Comparison of ENCODE assay signal across 11 cellular contexts in genomic region chr19:42421591-42422031, GRCh38. TPM values are rescaled to one million over a fixed set of nuclear protein-coding genes. Genes with fewer than 3 reads are reported as not detected.
A peak's percentile ranks its signal among the peaks of the same experiment; 100 is the strongest.
DNase-seq lines count a peak whose midpoint lies in the region; ATAC-seq and TF ChIP-seq lines count a peak whose summit lies in the region.
"Had no signal": no experiment of that assay in that cellular context is flagged by ENCODE, and none has a peak within 500 bp of the region (broad histone marks: within the 10 kb centered on the region; RNA-seq: fewer than 3 reads in every experiment).

No MANE protein-coding gene starts in this region.

- no peaks in the 10 kb centered on the region for H3K9me2 ChIP-seq in PC-9 (ENCODE audit: insufficient read depth)

- H4K20me1 ChIP-seq in PC-9 (ENCODE audit: insufficient read depth) (no peaks in the 10 kb centered on the region), neural progenitor cell (ENCODE audit: low read depth) (peaks cover 52% of the 10 kb centered on the region)

- TF ChIP-seq CTCF in Calu3 (IDR thresholded peaks at IDR 0.05; ENCODE audit: unreplicated experiment), result no peak
- no peak for TF ChIP-seq CTCF in PC-9 (conservative IDR thresholded peaks at IDR 0.05)
- TF ChIP-seq CTCF in endothelial cell (IDR thresholded peaks at IDR 0.05; ENCODE audit: unreplicated experiment), result no peak
- TF ChIP-seq CTCF in neural progenitor cell (IDR thresholded peaks at IDR 0.05), result no peak

- H3K9me3 Mint-ChIP-seq in Calu3 (ENCODE audit: low read depth, unreplicated experiment) (no peaks in the 10 kb centered on the region), endothelial cell (ENCODE audit: unreplicated experiment) (no peaks in the 10 kb centered on the region), neural progenitor cell (no peaks in the 10 kb centered on the region)
- H3K9me3 Mint-ChIP-seq: mesothelial cell of epicardium had no signal

- H3K27ac ChIP-seq in PC-9 (peak overlapping the region; percentile 73), neural progenitor cell (no peak overlapping the region)

- H2AFZ ChIP-seq in PC-9 (no peak overlapping the region), neural progenitor cell (replicated peaks) (no peak overlapping the region)

- BruUV-seq in Calu3 (replicated peaks; lab: Mats Ljungman, UMichigan) (no TSS peak), PC-9 (replicated peaks; lab: Mats Ljungman, UMichigan) (no TSS peak)

- peaks cover 26% of the 10 kb centered on the region for H3K36me3 Mint-ChIP-seq in Calu3 (ENCODE audit: insufficient read depth, unreplicated experiment)
- peaks cover 9% of the 10 kb centered on the region for H3K36me3 Mint-ChIP-seq in endothelial cell (ENCODE audit: low read depth, unreplicated experiment)
- H3K36me3 Mint-ChIP-seq in neural progenitor cell, result peaks cover 4% of the 10 kb centered on the region
- H3K36me3 Mint-ChIP-seq: mesothelial cell of epicardium had no signal

- H3K9ac ChIP-seq in neural progenitor cell, result no peak overlapping the region

- no peak for ATAC-seq in sciatic nerve

- H3F3A ChIP-seq in PC-9 (ENCODE audit: insufficient read depth, low read depth) (peaks cover 30% of the 10 kb centered on the region), neural progenitor cell (ENCODE audit: low read depth) (peaks cover 31% of the 10 kb centered on the region)

- H3K4me3 ChIP-seq in PC-9 (no peak overlapping the region), neural progenitor cell (no peak overlapping the region)

- H3K4me1 ChIP-seq in PC-9 (replicated peaks; ENCODE audit: insufficient read depth) (peaks cover 28% of the 10 kb centered on the region), neural progenitor cell (peaks cover 9% of the 10 kb centered on the region)

- POLR2A ChIA-PET in PC-9 (lab: Charles Lee; ENCODE audit: unreplicated experiment), result no interaction called here

- H3K27ac Mint-ChIP-seq in Calu3 (ENCODE audit: unreplicated experiment) (peak overlapping the region; percentile 82), endothelial cell (ENCODE audit: unreplicated experiment) (peak overlapping the region; percentile 22), neural progenitor cell (no peak overlapping the region)
- H3K27ac Mint-ChIP-seq: mesothelial cell of epicardium had no signal

- H3K36me3 ChIP-seq in PC-9 (ENCODE audit: low read depth) (no peaks in the 10 kb centered on the region), neural progenitor cell (no peaks in the 10 kb centered on the region)

- H3K4me1 Mint-ChIP-seq in Calu3 (ENCODE audit: low read depth, unreplicated experiment) (peaks cover 36% of the 10 kb centered on the region), endothelial cell (ENCODE audit: unreplicated experiment) (peaks cover 32% of the 10 kb centered on the region), neural progenitor cell (peaks cover 24% of the 10 kb centered on the region)

- peak overlapping the region; percentile 87 for H3K4me2 ChIP-seq in PC-9
- H3K4me2 ChIP-seq in neural progenitor cell, result no peak overlapping the region

- no peaks in the 10 kb centered on the region for H3K27me3 Mint-ChIP-seq in Calu3 (ENCODE audit: unreplicated experiment)
- H3K27me3 Mint-ChIP-seq in endothelial cell (ENCODE audit: unreplicated experiment), result peaks cover 15% of the 10 kb centered on the region
- peaks cover 9% of the 10 kb centered on the region for H3K27me3 Mint-ChIP-seq in neural progenitor cell (ENCODE audit: insufficient read depth, low read depth)

- intact Hi-C loops in Calu3 (cut with micrococcal nuclease; ENCODE audit: unreplicated experiment), result no loop called here
- intact Hi-C loops in PC-9 (cut with micrococcal nuclease; ENCODE audit: unreplicated experiment), result no loop called here
- intact Hi-C loops in sciatic nerve (cut with DNase I), result no loop called here

- no peaks in the 10 kb centered on the region for H3K9me3 ChIP-seq in PC-9 (ENCODE audit: insufficient read depth, low read depth)
- no peaks in the 10 kb centered on the region for H3K9me3 ChIP-seq in neural progenitor cell (ENCODE audit: low read depth)

- CTCF ChIA-PET in Calu3 (lab: Charles Lee), result no interaction called here
- CTCF ChIA-PET in PC-9 (lab: Charles Lee), result no interaction called here

- H3K79me2 ChIP-seq in PC-9 (ENCODE audit: low read depth) (no peaks in the 10 kb centered on the region), neural progenitor cell (ENCODE audit: low read depth) (no peaks in the 10 kb centered on the region)

- no peak for DNase-seq in Calu3
- DNase-seq in PC-9, result peak; percentile 43 to 88
- DNase-seq in endothelial cell (ENCODE audit: low spot score), result no peak
- DNase-seq in neural progenitor cell (ENCODE audit: low spot score), result no peak
- no peak for DNase-seq in sciatic nerve (ENCODE audit: low spot score)
- DNase-seq in anterior cingulate cortex (lab: John Stamatoyannopoulos, UW), result no peak
- DNase-seq in NCI-H128 (lab: John Stamatoyannopoulos, UW; ENCODE audit: unreplicated experiment), result no peak
- DNase-seq in NCI-H146 treated with DMSO at 0.1 percent for 48 hours (lab: John Stamatoyannopoulos, UW; ENCODE audit: unreplicated experiment), result no peak
- DNase-seq: activated CD4-positive, alpha-beta T cell treated with anti-CD3 and anti-CD28 coated beads for 1 hour; NCI-H510A treated with DMSO at 0.1 percent for 48 hours had no signal

- H3K27me3 ChIP-seq in PC-9 (ENCODE audit: insufficient read depth, low read depth), result no peaks in the 10 kb centered on the region
- H3K27me3 ChIP-seq in neural progenitor cell, result peaks cover 54% of the 10 kb centered on the region

- H3K4me3 Mint-ChIP-seq in Calu3 (ENCODE audit: low read depth, unreplicated experiment) (no peak overlapping the region), endothelial cell (ENCODE audit: unreplicated experiment) (no peak overlapping the region), neural progenitor cell (peak overlapping the region; percentile 94)

RNA-seq across cellular contexts. Expression of gene LIPE, which starts 5.6 kb away (rescaled TPM):
- 17.1 and 22.0 TPM in 2 replicates for total RNA-seq in Calu3 (2022)
- total RNA-seq in PC-9 (2021), result 10.7 and 12.7 TPM in 2 replicates
- total RNA-seq in endothelial cell (ENCODE audit: unreplicated experiment), result 5.5 TPM
- 3.5 and 5.0 TPM in 2 replicates for total RNA-seq in neural progenitor cell (ENCODE audit: low replicate concordance)
- total RNA-seq in sciatic nerve, result 34.0 TPM

RNA-seq across cellular contexts. Expression of gene CXCL17, which starts 21.1 kb away (rescaled TPM):
- total RNA-seq in Calu3 (2022), result 3.8 and 4.0 TPM in 2 replicates
- total RNA-seq in PC-9 (2021), result 0.41 TPM in 1 of 2 replicates, not detected in the other
- total RNA-seq in endothelial cell (ENCODE audit: unreplicated experiment), result not detected
- total RNA-seq in neural progenitor cell (ENCODE audit: low replicate concordance), result 0.12 TPM in 1 of 2 replicates, not detected in the other
- total RNA-seq in sciatic nerve, result 0.31 TPM
- total RNA-seq: mesothelial cell of epicardium had no signal

RNA-seq across cellular contexts. Expression of gene CNFN, which starts 31.5 kb away (rescaled TPM):
- 1.6 TPM in 2 replicates for total RNA-seq in Calu3 (2022)
- 4.9 and 7.8 TPM in 2 replicates for total RNA-seq in PC-9 (2021)
- 4.1 TPM for total RNA-seq in endothelial cell (ENCODE audit: unreplicated experiment)
- total RNA-seq in neural progenitor cell (ENCODE audit: low replicate concordance), result 2.9 and 3.2 TPM in 2 replicates
- 0.76 TPM for total RNA-seq in sciatic nerve

Comparison
In these comparisons a context has a peak if more than half of its experiments do, and no peak if none do; other contexts are left out.
1. DNase-seq: peak in PC-9 (2 of 2); none in Calu3 (single experiment), endothelial cell (single experiment), neural progenitor cell (single experiment), sciatic nerve (single experiment), anterior cingulate cortex (0 of 58), NCI-H128 (single experiment) and NCI-H146 treated with DMSO at 0.1 percent for 48 hours (single experiment).